22 cellular contexts compared by ENCODE assay signal in the genomic region with DNA sequence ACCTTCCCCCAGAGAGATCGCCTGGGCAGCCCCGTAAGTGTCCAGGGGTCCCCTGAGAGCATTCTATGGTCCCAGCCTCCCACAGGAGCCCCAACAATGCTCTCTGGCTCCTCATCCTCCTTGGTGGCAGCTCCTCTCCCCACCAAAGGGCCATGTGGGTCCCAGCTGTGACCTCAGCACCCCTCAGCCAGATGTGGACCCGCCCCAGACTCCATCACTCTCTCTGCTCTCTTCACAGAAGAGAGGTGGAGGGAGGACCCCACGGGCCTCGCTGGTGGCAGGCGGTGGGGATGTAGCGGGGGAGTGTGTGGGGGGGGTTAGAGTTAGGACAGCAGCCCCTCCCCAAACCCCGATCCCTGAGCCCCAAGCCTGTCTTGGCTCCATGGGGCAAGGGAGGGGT. TPM values are rescaled to one million over a fixed set of nuclear protein-coding genes. Genes with fewer than 3 reads are reported as not detected.
A peak's percentile ranks its signal among the peaks of the same experiment; 100 is the strongest.
DNase-seq lines count a peak whose midpoint lies in the region; ATAC-seq, FAIRE-seq and TF ChIP-seq lines count a peak whose summit lies in the region.
"Had no signal": no experiment of that assay in that cellular context is flagged by ENCODE, and none has a peak within 500 bp of the region (broad histone marks: within the 10 kb centered on the region; RNA-seq: fewer than 3 reads in every experiment).

No MANE protein-coding gene starts in this region.

- WGBS in K562 (ENCODE audit: insufficient coverage, low coverage, missing lambda C conversion rate): 45% methylated on average over 8 of the region's 8 CpGs
- WGBS in mesendoderm (ENCODE audit: extremely low coverage, insufficient coverage, low lambda C conversion rate): no CpG with 5 or more reads among the region's 8 CpGs

- H3K36me3 Mint-ChIP-seq in activated CD4-positive, alpha-beta T cell treated with anti-CD3 and anti-CD28 coated beads, Interleukin-2, amount 10 ng/mL, durations not matched to agents 7 days and 5 days (ENCODE audit: low read depth): no peaks in the 10 kb centered on the region
- H3K36me3 Mint-ChIP-seq: CD8-positive, alpha-beta memory T cell had no signal

- no peak overlapping the region for H3K27ac ChIP-seq in K562 (ENCODE audit: extremely low read depth, low read depth, low read length)
- H3K27ac ChIP-seq in mesendoderm (ENCODE audit: low read depth, low read length): no peak overlapping the region
- H3K27ac ChIP-seq in kidney (ENCODE audit: low read depth in 2 of 2, low read length in 2 of 2): no peak overlapping the region
- H3K27ac ChIP-seq: C4-2B had no signal

- H3K36me3 ChIP-seq in K562 (ENCODE audit: control insufficient read depth, insufficient read depth, low read length): no peaks in the 10 kb centered on the region
- H3K36me3 ChIP-seq in mesendoderm (ENCODE audit: control insufficient read depth, insufficient read depth, low read length): no peaks in the 10 kb centered on the region
- H3K36me3 ChIP-seq in kidney (ENCODE audit: control insufficient read depth in 1 of 2, insufficient read depth in 2 of 2, low read length in 2 of 2): no peaks in the 10 kb centered on the region
- H3K36me3 ChIP-seq: MG63 had no signal

- H3K27me3 Mint-ChIP-seq in activated CD4-positive, alpha-beta T cell treated with anti-CD3 and anti-CD28 coated beads, Interleukin-2, amount 10 ng/mL, durations not matched to agents 7 days and 5 days: peaks cover 2% of the 10 kb centered on the region

- no peaks in the 10 kb centered on the region for H3K79me1 ChIP-seq in mesendoderm (ENCODE audit: low read length)

- TF ChIP-seq RAD21 in K562 (CRISPR knock-in tag; conservative IDR thresholded peaks at IDR 0.05 in 1 of 2, IDR thresholded peaks at IDR 0.05 in 1 of 2): no peak

- H3K18ac ChIP-seq in mesendoderm (ENCODE audit: low read length): no peak overlapping the region

- H3K9me1 ChIP-seq in K562 (ENCODE audit: control insufficient read depth, insufficient read depth, low read length): no peaks in the 10 kb centered on the region

- H3K9ac ChIP-seq in K562 (ENCODE audit: insufficient read depth in 1 of 2, low read depth in 2 of 2, low read length in 2 of 2) (peak overlapping the region in 1 of 2 experiments; percentile 50; a peak in 1 of 4 replicates), mesendoderm (ENCODE audit: low read length) (no peak overlapping the region), kidney (ENCODE audit: low read length in 2 of 2) (no peak overlapping the region)

- CTCF ChIA-PET in activated CD4-positive, alpha-beta T cell treated with anti-CD3 and anti-CD28 coated beads, Interleukin-2, amount 10 ng/mL, durations not matched to agents 7 days and 5 days (lab: Charles Lee): no interaction called here
- CTCF ChIA-PET in K562 (lab: Yijun Ruan, JAX; ENCODE audit: low intra/inter-chr PET ratio): no interaction called here

- H2AFZ ChIP-seq in K562 (ENCODE audit: low read depth, low read length): no peak overlapping the region

- no peaks in the 10 kb centered on the region for H3K9me3 ChIP-seq in K562 (replicated peaks; ENCODE audit: control insufficient read depth, insufficient read depth, low read depth, low read length)
- no peaks in the 10 kb centered on the region for H3K9me3 ChIP-seq in kidney (ENCODE audit: control insufficient read depth in 1 of 2, low read length in 2 of 2)
- H3K9me3 ChIP-seq: MG63 had no signal

- intact Hi-C loops in K562 (cut with micrococcal nuclease) (no loop called here), kidney (cut with DNase I) (no loop called here)

- H2AK5ac ChIP-seq in mesendoderm (ENCODE audit: low read length): no peak overlapping the region

- no peak for TF ChIP-seq EP300 in K562 (IDR thresholded peaks at IDR 0.05; ENCODE audit: low read length)

- no peak overlapping the region for H2BK15ac ChIP-seq in mesendoderm (replicated peaks; ENCODE audit: low read depth)

- H3K4me2 ChIP-seq in K562 (ENCODE audit: insufficient read depth, low read length) (no peak overlapping the region), mesendoderm (ENCODE audit: low read length) (no peak overlapping the region)

- peak overlapping the region; percentile 26 for H3K56ac ChIP-seq in mesendoderm (ENCODE audit: low read length)

- TF ChIP-seq CTCF in K562 (IDR thresholded peaks at IDR 0.05 in 2 of 3, conservative IDR thresholded peaks at IDR 0.05 in 1 of 3; ENCODE audit: insufficient read depth in 2 of 3, low read depth in 1 of 3, low read length in 3 of 3) (no peak), kidney (IDR thresholded peaks at IDR 0.05; ENCODE audit: borderline replicate concordance, extremely low read depth, insufficient read depth) (no peak)

- H2BK5ac ChIP-seq in mesendoderm (ENCODE audit: low read length): no peak overlapping the region

- BruUV-seq in K562 (replicated peaks; lab: Mats Ljungman, UMichigan): no TSS peak

- no peak overlapping the region for H3K23ac ChIP-seq in mesendoderm (ENCODE audit: low read length)

- H3K79me2 ChIP-seq in K562 (ENCODE audit: control insufficient read depth, insufficient read depth, low read length) (no peaks in the 10 kb centered on the region), mesendoderm (ENCODE audit: control insufficient read depth, insufficient read depth, low read length) (no peaks in the 10 kb centered on the region)

- H3K4me3 Mint-ChIP-seq in activated CD4-positive, alpha-beta T cell treated with anti-CD3 and anti-CD28 coated beads, Interleukin-2, amount 10 ng/mL, durations not matched to agents 7 days and 5 days: no peak overlapping the region
- H3K4me3 Mint-ChIP-seq: B cell; CD8-positive, alpha-beta memory T cell had no signal

- TF ChIP-seq POLR2A in K562 (conservative IDR thresholded peaks at IDR 0.05): no peak

- H3K9me3 Mint-ChIP-seq in activated CD4-positive, alpha-beta T cell treated with anti-CD3 and anti-CD28 coated beads, Interleukin-2, amount 10 ng/mL, durations not matched to agents 7 days and 5 days: no peaks in the 10 kb centered on the region
- H3K9me3 Mint-ChIP-seq: CD8-positive, alpha-beta memory T cell had no signal

- no peak overlapping the region for H2BK120ac ChIP-seq in mesendoderm (ENCODE audit: low read depth, low read length)

- H4K8ac ChIP-seq in mesendoderm (ENCODE audit: low read depth, low read length): no peak overlapping the region

- H3K27me3 ChIP-seq in K562 (ENCODE audit: control insufficient read depth in 2 of 2, insufficient read depth in 2 of 2, low read length in 2 of 2) (no peaks in the 10 kb centered on the region), mesendoderm (ENCODE audit: insufficient read depth, low read length, poor library complexity) (no peaks in the 10 kb centered on the region)
- H3K27me3 ChIP-seq: MG63 had no signal

- H3K4me1 Mint-ChIP-seq in activated CD4-positive, alpha-beta T cell treated with anti-CD3 and anti-CD28 coated beads, Interleukin-2, amount 10 ng/mL, durations not matched to agents 7 days and 5 days: peaks cover 38% of the 10 kb centered on the region

- in situ Hi-C loops in K562 (cut with MboI): no loop called here

- DNase-seq in activated CD4-positive, alpha-beta T cell treated with anti-CD3 and anti-CD28 coated beads, Interleukin-2, amount 10 ng/mL, durations not matched to agents 7 days and 5 days: no peak
- DNase-seq in activated CD4-positive, alpha-beta T cell treated with anti-CD3 and anti-CD28 coated beads, Interleukin-2, amount 50 U/mL, for 4 hours: no peak
- no peak for DNase-seq in K562 (ENCODE audit: extremely low read depth in 1 of 4, low spot score in 3 of 4)
- DNase-seq in mesendoderm: no peak
- DNase-seq in kidney: no peak
- DNase-seq: Calu3; CD8-positive, alpha-beta memory T cell; DMS79 treated with DMSO at 0.1 percent for 48 hours; GF-D8; MG63; NCI-H1105 treated with DMSO at 0.1 percent for 48 hours; NCI-H2029; NCI-H446 treated with DMSO at 0.1 percent for 48 hours; NCI-H526 treated with DMSO at 0.1 percent for 48 hours; SHP77 treated with DMSO at 0.1 percent for 48 hours; SW 1271 had no signal

- FAIRE-seq in K562 (lab: Jason Lieb, UNC): no peak
- no peak for FAIRE-seq in kidney (lab: Jason Lieb, UNC)
- FAIRE-seq: GM12891, H54 had no signal

- H4K20me1 ChIP-seq in K562 (replicated peaks; ENCODE audit: control insufficient read depth, insufficient read depth, low read length): no peaks in the 10 kb centered on the region

- H3K4ac ChIP-seq in mesendoderm (ENCODE audit: low read depth, low read length): no peak overlapping the region

- H4K5ac ChIP-seq in mesendoderm (ENCODE audit: low read length): no peak overlapping the region

- peaks cover 37 to 52% of the 10 kb centered on the region in 2 experiments for H3K4me1 ChIP-seq in K562 (replicated peaks in 1 of 2; ENCODE audit: control insufficient read depth in 2 of 2, insufficient read depth in 2 of 2, low read length in 2 of 2)
- H3K4me1 ChIP-seq in mesendoderm (ENCODE audit: control insufficient read depth, low read depth, low read length): peaks cover 13% of the 10 kb centered on the region
- H3K4me1 ChIP-seq in kidney (ENCODE audit: control insufficient read depth in 1 of 2, insufficient read depth in 1 of 2, low read depth in 1 of 2, low read length in 2 of 2): peaks cover 16 to 20% of the 10 kb centered on the region in 2 donors

- POLR2A ChIA-PET in activated CD4-positive, alpha-beta T cell treated with anti-CD3 and anti-CD28 coated beads, Interleukin-2, amount 10 ng/mL, durations not matched to agents 7 days and 5 days (lab: Charles Lee): no interaction called here
- POLR2A ChIA-PET in K562 (lab: Yijun Ruan, JAX): no interaction called here

- H3K27ac Mint-ChIP-seq in activated CD4-positive, alpha-beta T cell treated with anti-CD3 and anti-CD28 coated beads, Interleukin-2, amount 10 ng/mL, durations not matched to agents 7 days and 5 days: peak overlapping the region; percentile 9
- H3K27ac Mint-ChIP-seq: B cell had no signal

- H3K4me3 ChIP-seq in K562 (no peak overlapping the region), mesendoderm (ENCODE audit: low read length) (no peak overlapping the region), kidney (ENCODE audit: low read length in 2 of 2) (no peak overlapping the region)
- H3K4me3 ChIP-seq: MG63 had no signal

- ATAC-seq in K562: no peak
- ATAC-seq in HG03095 (IDR thresholded peaks at IDR 0.05; ENCODE audit: unreplicated experiment): no peak
- no peak for ATAC-seq in GM19328 (IDR thresholded peaks at IDR 0.05; ENCODE audit: unreplicated experiment)

RNA-seq across cellular contexts. Expression of a gene that starts 41.0 kb away (rescaled TPM):
- 10 to 100 TPM; 22.2 to 24.4 TPM for total RNA-seq in activated CD4-positive, alpha-beta T cell treated with anti-CD3 and anti-CD28 coated beads, Interleukin-2, amount 10 ng/mL, durations not matched to agents 7 days and 5 days
- total RNA-seq in K562 (2011; cell fraction: chromatin; rRNA removed; ENCODE audit: low replicate concordance): 20.8 and 58.5 TPM in 2 replicates
- total RNA-seq in K562 (2011; cell fraction: nucleolus; rRNA removed): 62.9 and 64.2 TPM in 2 replicates
- total RNA-seq in K562 (2011; cell fraction: nucleoplasm; rRNA removed): 32.2 and 39.5 TPM in 2 replicates
- total RNA-seq in K562 (2014; rRNA removed) (37.3 and 38.9 TPM in 2 replicates), K562 (2014; rRNA removed; fragmentation: Illumina TruSeq; extraction: Trizol) (13.7 and 14.4 TPM in 2 replicates), K562 (2015; rRNA removed; fragmentation: Illumina TruSeq; extraction: Trizol) (10.9 and 12.3 TPM in 2 replicates), K562 (2021) (30.7 and 36.8 TPM in 2 replicates), kidney (110 TPM)
- polyA plus RNA-seq in K562 (2011; rRNA removed) (12.7 and 17.9 TPM in 2 replicates), K562 (2014; fragmentation: Illumina TruSeq; extraction: Trizol) (12.5 and 19.4 TPM in 2 replicates), K562 (2014; fragmentation: Nextera tagmentation; extraction: Ambion mirVana) (under 1 TPM; 0.56 to 0.92 TPM), K562 (2014; rRNA removed) (17.5 and 21.9 TPM in 2 replicates), kidney (ENCODE audit: insufficient read depth, low read depth, low replicate concordance) (31.2 TPM)
- polyA plus RNA-seq in K562 (2011; cell fraction: cytosol; rRNA removed): 12.3 and 31.5 TPM in 2 replicates
- polyA plus RNA-seq in K562 (2011; cell fraction: nucleus; rRNA removed): 26.9 and 59.7 TPM in 2 replicates
- 8.8 and 9.6 TPM in 2 replicates for polyA plus RNA-seq in K562 (2012)
- 12.4 and 23.2 TPM in 2 replicates for polyA minus RNA-seq in K562 (2011; rRNA and poly(A)+ RNA removed)
- polyA minus RNA-seq in K562 (2011; cell fraction: cytosol; rRNA and poly(A)+ RNA removed): 22.2 and 30.9 TPM in 2 replicates
- 23.3 and 27.7 TPM in 2 replicates for polyA minus RNA-seq in K562 (2011; cell fraction: nucleus; rRNA and poly(A)+ RNA removed)
- 11.2 TPM for polyA plus RNA-seq in mesendoderm (2013, experiment 1 of 2)
- 11.0 TPM for polyA plus RNA-seq in mesendoderm (2013, experiment 2 of 2)

RNA-seq across cellular contexts. Expression of a gene that starts 59.6 kb away (rescaled TPM):
- total RNA-seq in activated CD4-positive, alpha-beta T cell treated with anti-CD3 and anti-CD28 coated beads, Interleukin-2, amount 10 ng/mL, durations not matched to agents 7 days and 5 days: 10 to 100 TPM; 71.1 to 78.3 TPM
- 72.8 and 169 TPM in 2 replicates for total RNA-seq in K562 (2011; cell fraction: chromatin; rRNA removed; ENCODE audit: low replicate concordance)
- 88.1 and 96.7 TPM in 2 replicates for total RNA-seq in K562 (2011; cell fraction: nucleolus; rRNA removed)
- 70.5 and 71.8 TPM in 2 replicates for total RNA-seq in K562 (2011; cell fraction: nucleoplasm; rRNA removed)
- total RNA-seq in K562 (2014; rRNA removed): 24.0 and 33.4 TPM in 2 replicates
- 10.7 and 14.0 TPM in 2 replicates for total RNA-seq in K562 (2014; rRNA removed; fragmentation: Illumina TruSeq; extraction: Trizol)
- total RNA-seq in K562 (2015; rRNA removed; fragmentation: Illumina TruSeq; extraction: Trizol): 16.9 and 20.3 TPM in 2 replicates
- total RNA-seq in K562 (2021): 33.5 and 38.4 TPM in 2 replicates
- 39.4 and 43.6 TPM in 2 replicates for polyA plus RNA-seq in K562 (2011; rRNA removed)
- polyA plus RNA-seq in K562 (2011; cell fraction: cytosol; rRNA removed): 36.4 and 45.7 TPM in 2 replicates
- polyA plus RNA-seq in K562 (2011; cell fraction: nucleus; rRNA removed): 113 and 149 TPM in 2 replicates
- 24.6 and 37.9 TPM in 2 replicates for polyA plus RNA-seq in K562 (2012)
- 22.3 and 27.0 TPM in 2 replicates for polyA plus RNA-seq in K562 (2014; fragmentation: Illumina TruSeq; extraction: Trizol)
- 1 to 10 TPM; 1.3 to 1.8 TPM for polyA plus RNA-seq in K562 (2014; fragmentation: Nextera tagmentation; extraction: Ambion mirVana)
- polyA plus RNA-seq in K562 (2014; rRNA removed): 29.7 and 36.0 TPM in 2 replicates
- 23.3 and 26.9 TPM in 2 replicates for polyA minus RNA-seq in K562 (2011; rRNA and poly(A)+ RNA removed)
- 30.8 and 30.9 TPM in 2 replicates for polyA minus RNA-seq in K562 (2011; cell fraction: cytosol; rRNA and poly(A)+ RNA removed)
- polyA minus RNA-seq in K562 (2011; cell fraction: nucleus; rRNA and poly(A)+ RNA removed): 40.8 and 57.1 TPM in 2 replicates
- polyA plus RNA-seq in mesendoderm (2013, experiment 1 of 2): 24.0 TPM
- polyA plus RNA-seq in mesendoderm (2013, experiment 2 of 2): 23.5 TPM
- total RNA-seq in kidney: 65.4 TPM
- polyA plus RNA-seq in kidney (ENCODE audit: insufficient read depth, low read depth, low replicate concordance): 15.6 TPM
